ENCODE assay signal across 22 cellular contexts in the genomic region with DNA sequence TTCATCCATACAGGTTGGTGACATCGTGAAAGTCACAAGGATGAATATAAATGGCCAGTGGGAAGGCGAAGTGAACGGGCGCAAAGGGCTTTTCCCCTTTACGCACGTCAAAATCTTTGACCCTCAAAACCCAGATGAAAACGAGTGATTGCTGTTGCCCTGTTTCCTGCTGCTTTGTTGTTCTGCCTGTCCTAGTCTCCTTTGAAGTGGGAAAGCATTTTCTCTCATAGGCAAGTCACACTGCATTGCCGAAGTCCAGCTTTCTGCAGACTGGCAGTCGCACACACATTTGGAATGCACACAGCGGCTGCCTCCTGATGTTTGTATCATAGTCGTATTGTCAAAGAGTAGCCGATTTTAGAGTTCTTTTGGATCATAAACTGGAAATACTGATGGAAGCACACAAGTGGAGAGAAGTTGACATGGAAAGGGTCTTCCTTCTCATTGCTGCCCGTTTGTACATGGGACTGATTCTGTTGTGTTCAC. TPM values are rescaled to one million over a fixed set of nuclear protein-coding genes. Genes with fewer than 3 reads are reported as not detected.
DNase-seq lines count a peak whose midpoint lies in the region; ATAC-seq and TF ChIP-seq lines count a peak whose summit lies in the region.
"Had no signal": no experiment of that assay in that cellular context is flagged by ENCODE, and none has a peak within 500 bp of the region (broad histone marks: within the 10 kb centered on the region; RNA-seq: fewer than 3 reads in every experiment).

No MANE protein-coding gene starts in this region.

- no peak overlapping the region for H3K4me3 ChIP-seq in mammary epithelial cell (replicated peaks in 1 of 3; ENCODE audit: insufficient read depth in 1 of 3, low read depth in 2 of 3, low read length in 3 of 3)
- H3K4me3 ChIP-seq in mesodermal cell (ENCODE audit: extremely low read depth, insufficient read depth, low read length, poor library complexity, severe bottlenecking), result no peak overlapping the region
- H3K4me3 ChIP-seq: coronary artery, heart right ventricle, suprapubic skin had no signal

- CTCF ChIA-PET in MCF 10A (lab: Yijun Ruan, JAX), result interaction anchor here (0.5 to 1.7 kb wide), 2 partner anchors 64 to 163 kb away, joined by 3 to 7 read pairs; no protein-coding TSS in a partner anchor
- CTCF ChIA-PET in mammary epithelial cell (lab: Charles Lee; ENCODE audit: low non-redundant PET), result no interaction called here
- CTCF ChIA-PET in WTC11 (lab: Charles Lee), result no interaction called here

- 77% methylated on average over 9 of the region's 13 CpGs for WGBS in mammary epithelial cell (ENCODE audit: low coverage, missing lambda C conversion rate)
- 90 to 96% methylated on average over 12 to 13 of the region's 13 CpGs for WGBS in mesodermal cell (ENCODE audit: insufficient coverage in 2 of 2), 2 experiments

- H3K36me3 ChIP-seq in mammary epithelial cell (ENCODE audit: insufficient read depth, low read length) (peaks cover 23% of the 10 kb centered on the region), mesodermal cell (ENCODE audit: control insufficient read depth, insufficient read depth, low read length) (peaks cover 73% of the 10 kb centered on the region)

- H3K4me3 Mint-ChIP-seq in MCF 10A (ENCODE audit: unreplicated experiment) (no peak overlapping the region), WTC11 (no peak overlapping the region), type B pancreatic cell (no peak overlapping the region)
- H3K4me3 Mint-ChIP-seq: activated CD4-positive, alpha-beta memory T cell treated with anti-CD3 and anti-CD28 coated beads, Interleukin-2, amount 10 ng/mL, durations not matched to agents 7 days and 5 days; brain; stimulated activated effector memory CD8-positive, alpha-beta T cell treated with anti-CD3 and anti-CD28 coated beads, Interleukin-12 subunit alpha, Interleukin-12 subunit beta, amount 100 ng/mL, for 72 hours had no signal

- H3K4me1 Mint-ChIP-seq in MCF 10A (ENCODE audit: insufficient read depth, unreplicated experiment) (peaks cover 49% of the 10 kb centered on the region), WTC11 (peaks cover 23% of the 10 kb centered on the region), type B pancreatic cell (ENCODE audit: unreplicated experiment) (peaks cover 39% of the 10 kb centered on the region)

- peaks cover 7% of the 10 kb centered on the region for H4K20me1 ChIP-seq in mammary epithelial cell (ENCODE audit: insufficient read depth, low read length)

- no peak overlapping the region for H2AFZ ChIP-seq in mammary epithelial cell (ENCODE audit: low read depth, low read length)

- H3K27me3 Mint-ChIP-seq in MCF 10A (ENCODE audit: insufficient read depth, unreplicated experiment), result no peaks in the 10 kb centered on the region
- no peaks in the 10 kb centered on the region for H3K27me3 Mint-ChIP-seq in WTC11 (ENCODE audit: low read depth)
- no peaks in the 10 kb centered on the region for H3K27me3 Mint-ChIP-seq in type B pancreatic cell
- H3K27me3 Mint-ChIP-seq: activated CD4-positive, alpha-beta memory T cell treated with anti-CD3 and anti-CD28 coated beads, Interleukin-2, amount 10 ng/mL, durations not matched to agents 7 days and 5 days; brain had no signal

- ATAC-seq in WTC11 (no peak), HG02852 (IDR thresholded peaks at IDR 0.05; ENCODE audit: unreplicated experiment) (no peak)
- ATAC-seq: heart right ventricle; left ventricle myocardium superior; stimulated activated effector memory CD8-positive, alpha-beta T cell treated with anti-CD3 and anti-CD28 coated beads, Interleukin-12 subunit alpha, Interleukin-12 subunit beta, amount 100 ng/mL, for 72 hours had no signal

- H3K4me1 ChIP-seq in mammary epithelial cell (ENCODE audit: insufficient read depth, low read length) (peaks cover 55% of the 10 kb centered on the region), mesodermal cell (ENCODE audit: control insufficient read depth, insufficient read depth, low read length, poor library complexity, severe bottlenecking) (peaks cover 34% of the 10 kb centered on the region)

- no peaks in the 10 kb centered on the region for H3K27me3 ChIP-seq in mammary epithelial cell (ENCODE audit: insufficient read depth, low read length)
- H3K27me3 ChIP-seq: heart right ventricle, suprapubic skin had no signal

- BruUV-seq in MCF 10A (replicated peaks; lab: Mats Ljungman, UMichigan), result no TSS peak
- no TSS peak for BruUV-seq in mammary epithelial cell (replicated peaks; lab: Mats Ljungman, UMichigan)

- no peaks in the 10 kb centered on the region for H3K9me3 ChIP-seq in mammary epithelial cell (replicated peaks; ENCODE audit: insufficient read depth, low read length)
- no peaks in the 10 kb centered on the region for H3K9me3 ChIP-seq in mesodermal cell (ENCODE audit: control insufficient read depth, low read length)
- H3K9me3 ChIP-seq: heart right ventricle, suprapubic skin had no signal

- no peak overlapping the region for H3K9ac ChIP-seq in mammary epithelial cell (ENCODE audit: insufficient read depth, low read length)

- DNase-seq in MCF 10A (ENCODE audit: unreplicated experiment) (no peak), mammary epithelial cell (no peak), WTC11 (ENCODE audit: low spot score) (no peak), type B pancreatic cell (ENCODE audit: extremely low spot score, unreplicated experiment) (no peak), NCI-H2227 (lab: John Stamatoyannopoulos, UW; ENCODE audit: unreplicated experiment) (no peak), mesenteric fat pad (ENCODE audit: low spot score) (no peak)
- DNase-seq: activated CD4-positive, alpha-beta memory T cell treated with anti-CD3 and anti-CD28 coated beads, Interleukin-2, amount 10 ng/mL, durations not matched to agents 7 days and 5 days; heart right ventricle; left ventricle myocardium superior; MM.1S; NCI-H1436 treated with DMSO at 0.1 percent for 48 hours; NCI-H2171; NCI-H69; SHP77 treated with DMSO at 0.1 percent for 48 hours had no signal

- H3K36me3 Mint-ChIP-seq in MCF 10A (ENCODE audit: insufficient read depth, unreplicated experiment) (peaks cover 66% of the 10 kb centered on the region), WTC11 (peaks cover 42% of the 10 kb centered on the region), type B pancreatic cell (peaks cover 23% of the 10 kb centered on the region)

- H3K27ac ChIP-seq in mammary epithelial cell (ENCODE audit: insufficient read depth, low read depth, low read length) (no peak overlapping the region), mesodermal cell (ENCODE audit: low read depth, low read length, severe bottlenecking) (peak overlapping the region; percentile 54)
- H3K27ac ChIP-seq: coronary artery, heart right ventricle, suprapubic skin had no signal

- no peak for TF ChIP-seq CTCF in MCF 10A (IDR thresholded peaks at IDR 0.05; ENCODE audit: unreplicated experiment)
- TF ChIP-seq CTCF in mammary epithelial cell (conservative IDR thresholded peaks at IDR 0.05 in 1 of 2, IDR thresholded peaks at IDR 0.05 in 1 of 2; ENCODE audit: extremely low read depth in 1 of 2, insufficient read depth in 1 of 2, low read depth in 1 of 2, low read length in 2 of 2), result no peak
- no peak for TF ChIP-seq CTCF in WTC11 (IDR thresholded peaks at IDR 0.05)
- TF ChIP-seq CTCF in type B pancreatic cell (conservative IDR thresholded peaks at IDR 0.05), result no peak

- no peak overlapping the region for H3K4me2 ChIP-seq in mammary epithelial cell (ENCODE audit: insufficient read depth, low read depth, low read length)

- peak overlapping the region; percentile 77 for H3K27ac Mint-ChIP-seq in MCF 10A (ENCODE audit: low read depth, unreplicated experiment)
- peak overlapping the region; percentile 66; the same call in 1 of the 2 replicates for H3K27ac Mint-ChIP-seq in WTC11
- peak overlapping the region; percentile 34 for H3K27ac Mint-ChIP-seq in type B pancreatic cell
- H3K27ac Mint-ChIP-seq: activated CD4-positive, alpha-beta memory T cell treated with anti-CD3 and anti-CD28 coated beads, Interleukin-2, amount 10 ng/mL, durations not matched to agents 7 days and 5 days; stimulated activated effector memory CD8-positive, alpha-beta T cell treated with anti-CD3 and anti-CD28 coated beads, Interleukin-12 subunit alpha, Interleukin-12 subunit beta, amount 100 ng/mL, for 72 hours had no signal

- no peaks in the 10 kb centered on the region for H3K9me3 Mint-ChIP-seq in MCF 10A (ENCODE audit: unreplicated experiment)
- H3K9me3 Mint-ChIP-seq in WTC11, result no peaks in the 10 kb centered on the region
- H3K9me3 Mint-ChIP-seq in type B pancreatic cell, result no peaks in the 10 kb centered on the region
- H3K9me3 Mint-ChIP-seq: activated CD4-positive, alpha-beta memory T cell treated with anti-CD3 and anti-CD28 coated beads, Interleukin-2, amount 10 ng/mL, durations not matched to agents 7 days and 5 days; brain; stimulated activated effector memory CD8-positive, alpha-beta T cell treated with anti-CD3 and anti-CD28 coated beads, Interleukin-12 subunit alpha, Interleukin-12 subunit beta, amount 100 ng/mL, for 72 hours had no signal

- in situ Hi-C loops in mammary epithelial cell (cut with MboI; ENCODE audit: low sequenced_read_pairs in 2 of 2), result loop anchor here in 1 of 2 donors (10.0 kb wide), 1 partner anchor 45 kb away; no protein-coding TSS in a partner anchor

- peaks cover 91% of the 10 kb centered on the region for H3K79me2 ChIP-seq in mammary epithelial cell (ENCODE audit: insufficient read depth, low read length)

- POLR2A ChIA-PET in MCF 10A (lab: Yijun Ruan, JAX) (interaction anchor here (0.8 to 2.5 kb wide), 3 partner anchors 30 to 49 kb away, joined by 3 to 8 read pairs (median 3); a partner anchor contains a TSS), WTC11 (lab: Charles Lee) (no interaction called here)

- intact Hi-C loops in MCF 10A (cut with micrococcal nuclease), result loop anchor here (5.0 kb wide), 1 partner anchor 32 kb away; a partner anchor contains a TSS
- intact Hi-C loops in mammary epithelial cell (cut with micrococcal nuclease), result loop anchor here (5.0 kb wide), 1 partner anchor 47 kb away; no protein-coding TSS in a partner anchor

- dilution Hi-C loops in mammary epithelial cell (cut with HindIII; ENCODE audit: low sequenced_read_pairs), result loop anchor here (5.0 kb wide), 1 partner anchor 82 kb away; no protein-coding TSS in a partner anchor

RNA-seq across cellular contexts. Expression of a gene that starts 17.3 kb away (rescaled TPM):
- total RNA-seq in MCF 10A (2022) (1.1 and 1.3 TPM in 2 replicates), mammary epithelial cell (1 to 10 TPM in 1 of 2 donors, under 1 TPM in 1; 0.24 to 5.0 TPM), WTC11 (2021) (2.6 to 3.4 TPM (median 2.8 TPM) in 3 replicates), type B pancreatic cell (ENCODE audit: low replicate concordance) (0.69 and 2.6 TPM in 2 replicates), mesenteric fat pad (2.1 TPM)
- polyA plus RNA-seq in mammary epithelial cell, result 0.24 TPM
- not detected for polyA minus RNA-seq in mammary epithelial cell
- 0.59 TPM for polyA plus RNA-seq in mesodermal cell (2013, experiment 1 of 2)
- 1.1 TPM for polyA plus RNA-seq in mesodermal cell (2013, experiment 2 of 2)
- total RNA-seq: endothelial cell of umbilical vein; T-helper 1 cell treated with Interleukin-12 subunit alpha and Interleukin-12 subunit beta and Interleukin-4 antibody, amounts not matched to agents 30 ng/mL and 1 ng/mL, for 36 hours had no signal

RNA-seq across cellular contexts. Expression of a gene that starts 32.4 kb away (rescaled TPM):
- total RNA-seq in MCF 10A (2022) (49.2 and 57.3 TPM in 2 replicates), mammary epithelial cell (10 to 100 TPM; 52.8 to 59.4 TPM), WTC11 (2021) (38.3 to 44.5 TPM (median 40.1 TPM) in 3 replicates), type B pancreatic cell (ENCODE audit: low replicate concordance) (60.3 and 102 TPM in 2 replicates), mesenteric fat pad (70.8 TPM)
- polyA plus RNA-seq in mammary epithelial cell, result 28.2 TPM
- polyA minus RNA-seq in mammary epithelial cell, result 44.9 TPM
- polyA plus RNA-seq in mesodermal cell (2013, experiment 1 of 2), result 28.4 TPM
- 21.9 TPM for polyA plus RNA-seq in mesodermal cell (2013, experiment 2 of 2)

RNA-seq across cellular contexts. Expression of a gene that starts 32.5 kb away (rescaled TPM):
- total RNA-seq in MCF 10A (2022) (74.0 and 76.1 TPM in 2 replicates), mammary epithelial cell (10 to 100 TPM; 75.0 to 80.3 TPM), WTC11 (2021) (113 to 115 TPM (median 114 TPM) in 3 replicates), type B pancreatic cell (ENCODE audit: low replicate concordance) (64.9 and 78.1 TPM in 2 replicates), mesenteric fat pad (46.1 TPM)
- polyA plus RNA-seq in mammary epithelial cell, result 32.0 TPM
- polyA minus RNA-seq in mammary epithelial cell, result 72.0 TPM
- polyA plus RNA-seq in mesodermal cell (2013, experiment 1 of 2), result 36.1 TPM
- polyA plus RNA-seq in mesodermal cell (2013, experiment 2 of 2), result 32.3 TPM

RNA-seq across cellular contexts. Expression of a gene that starts 52.2 kb away (rescaled TPM):
- 20.6 and 24.9 TPM in 2 replicates for total RNA-seq in MCF 10A (2022)
- total RNA-seq in mammary epithelial cell, result 10 to 100 TPM; 17.3 to 23.6 TPM
- 23.4 TPM for polyA plus RNA-seq in mammary epithelial cell
- polyA minus RNA-seq in mammary epithelial cell, result 10.7 TPM
- total RNA-seq in WTC11 (2021), result 18.7 to 23.9 TPM (median 19.3 TPM) in 3 replicates
- polyA plus RNA-seq in mesodermal cell (2013, experiment 1 of 2), result 15.6 TPM
- 12.6 TPM for polyA plus RNA-seq in mesodermal cell (2013, experiment 2 of 2)
- total RNA-seq in type B pancreatic cell (ENCODE audit: low replicate concordance), result 16.9 and 26.4 TPM in 2 replicates
- total RNA-seq in mesenteric fat pad, result 15.5 TPM
